In genomic region chrX:85592980-85593379, GRCh38 we compare ENCODE assay signal across 6 cellular contexts.
"Had no signal": no experiment of that assay in that cellular context is flagged by ENCODE, and none has a peak within 500 bp of the region (broad histone marks: within the 10 kb centered on the region; RNA-seq: fewer than 3 reads in every experiment).

No MANE protein-coding gene starts in this region.

- DNase-seq: H9, HCEC 1CT, Karpas-422, KBM-7 had no signal

- H3K4me3 ChIP-seq: GM23338 had no signal

- H3K4me2 ChIP-seq: GM23338, KMS-11 had no signal

- H3K27ac ChIP-seq: KMS-11 had no signal

- H3K9ac ChIP-seq: KMS-11 had no signal
